23 cellular contexts compared by ENCODE assay signal in genomic region chr18:32278148-32278799, GRCh38.
"Had no signal": no experiment of that assay in that cellular context is flagged by ENCODE, and none has a peak within 500 bp of the region (broad histone marks: within the 10 kb centered on the region; RNA-seq: fewer than 3 reads in every experiment).

No MANE protein-coding gene starts in this region.

- H3K36me3 ChIP-seq: breast epithelium, neutrophil, sigmoid colon, spleen, suprapubic skin had no signal

- H3K27me3 ChIP-seq: breast epithelium, esophagus squamous epithelium, sigmoid colon, suprapubic skin had no signal

- H3K9me3 Mint-ChIP-seq: activated CD4-positive, alpha-beta T cell treated with anti-CD3 and anti-CD28 coated beads, Interleukin-2, amount 10 ng/mL, durations not matched to agents 24 days and 14 days; activated CD8-positive, alpha-beta T cell treated with anti-CD3 and anti-CD28 coated beads for 36 hours; activated naive CD8-positive, alpha-beta T cell treated with anti-CD3 and anti-CD28 coated beads, Interleukin-2, amount 10 ng/mL, durations not matched to agents 7 days and 5 days; activated T-helper 17 cell treated with anti-CD3 and anti-CD28 coated beads, Interleukin-2, amount 50 U/mL, for 72 hours; naive thymus-derived CD4-positive, alpha-beta T cell had no signal

- ATAC-seq: activated CD8-positive, alpha-beta T cell treated with anti-CD3 and anti-CD28 coated beads for 36 hours; activated T-helper 17 cell treated with anti-CD3 and anti-CD28 coated beads, Interleukin-2, amount 50 U/mL, for 72 hours; naive thymus-derived CD4-positive, alpha-beta T cell had no signal

- H3K36me3 Mint-ChIP-seq: activated naive CD8-positive, alpha-beta T cell treated with anti-CD3 and anti-CD28 coated beads, Interleukin-2, amount 10 ng/mL, durations not matched to agents 7 days and 5 days; naive thymus-derived CD4-positive, alpha-beta T cell had no signal

- H3K9ac ChIP-seq: parathyroid adenoma had no signal

- DNase-seq: activated CD4-positive, alpha-beta T cell treated with anti-CD3 and anti-CD28 coated beads, Interleukin-2, amount 10 ng/mL, durations not matched to agents 24 days and 14 days; activated CD4-positive, CD25-positive, alpha-beta regulatory T cell; activated CD8-positive, alpha-beta T cell treated with anti-CD3 and anti-CD28 coated beads for 36 hours; activated naive CD4-positive, alpha-beta T cell; activated naive CD8-positive, alpha-beta T cell treated with anti-CD3 and anti-CD28 coated beads, Interleukin-2, amount 10 ng/mL, durations not matched to agents 7 days and 5 days; activated T-cell treated with anti-CD3 and anti-CD28 coated beads, Interleukin-2, amount 50 U/mL, for 1 hour; anterior cingulate cortex; cerebellar nuclear complex; dermis blood vessel endothelial cell; effector memory CD4-positive, alpha-beta T cell; esophagus squamous epithelium; mammary epithelial cell; midbrain; naive thymus-derived CD4-positive, alpha-beta T cell; sigmoid colon; spleen; stimulated activated naive CD4-positive, alpha-beta T cell treated with Interleukin-2 at 50 U/mL for 16 hours; T1000 had no signal

- H3K4me3 Mint-ChIP-seq: activated CD4-positive, alpha-beta T cell treated with anti-CD3 and anti-CD28 coated beads, Interleukin-2, amount 10 ng/mL, durations not matched to agents 24 days and 14 days; activated CD8-positive, alpha-beta T cell treated with anti-CD3 and anti-CD28 coated beads for 36 hours; activated naive CD8-positive, alpha-beta T cell treated with anti-CD3 and anti-CD28 coated beads, Interleukin-2, amount 10 ng/mL, durations not matched to agents 7 days and 5 days; activated T-helper 17 cell treated with anti-CD3 and anti-CD28 coated beads, Interleukin-2, amount 50 U/mL, for 72 hours; naive thymus-derived CD4-positive, alpha-beta T cell had no signal

- H3K4me1 ChIP-seq: breast epithelium, parathyroid adenoma, suprapubic skin had no signal

- H3K79me2 ChIP-seq: parathyroid adenoma had no signal

- H2AFZ ChIP-seq: parathyroid adenoma had no signal

- H3K27ac Mint-ChIP-seq: activated CD4-positive, alpha-beta T cell treated with anti-CD3 and anti-CD28 coated beads, Interleukin-2, amount 10 ng/mL, durations not matched to agents 24 days and 14 days; activated CD8-positive, alpha-beta T cell treated with anti-CD3 and anti-CD28 coated beads for 36 hours; activated naive CD8-positive, alpha-beta T cell treated with anti-CD3 and anti-CD28 coated beads, Interleukin-2, amount 10 ng/mL, durations not matched to agents 7 days and 5 days; activated T-helper 17 cell treated with anti-CD3 and anti-CD28 coated beads, Interleukin-2, amount 50 U/mL, for 72 hours; naive thymus-derived CD4-positive, alpha-beta T cell had no signal

- H3K9me3 ChIP-seq: breast epithelium, esophagus squamous epithelium, neutrophil, sigmoid colon, spleen, suprapubic skin had no signal

- H3K4me3 ChIP-seq: breast epithelium, esophagus squamous epithelium, sigmoid colon, spleen, suprapubic skin had no signal

- H3K4me1 Mint-ChIP-seq: activated CD4-positive, alpha-beta T cell treated with anti-CD3 and anti-CD28 coated beads, Interleukin-2, amount 10 ng/mL, durations not matched to agents 24 days and 14 days; activated naive CD8-positive, alpha-beta T cell treated with anti-CD3 and anti-CD28 coated beads, Interleukin-2, amount 10 ng/mL, durations not matched to agents 7 days and 5 days; activated T-helper 17 cell treated with anti-CD3 and anti-CD28 coated beads, Interleukin-2, amount 50 U/mL, for 72 hours; naive thymus-derived CD4-positive, alpha-beta T cell had no signal

- H3K27ac ChIP-seq: breast epithelium, esophagus squamous epithelium, neutrophil, parathyroid adenoma, sigmoid colon, suprapubic skin had no signal
